8 cellular contexts compared by ENCODE assay signal in genomic region chr12:99386907-99387306, GRCh38.
DNase-seq lines count a peak whose midpoint lies in the region; ATAC-seq and TF ChIP-seq lines count a peak whose summit lies in the region.

No MANE protein-coding gene starts in this region.

- no peak overlapping the region for H3K4ac ChIP-seq in H9 (ENCODE audit: low read depth, low read length)

- no peak overlapping the region for H4K91ac ChIP-seq in H9 (ENCODE audit: insufficient read length, low read depth, low read length)

- H2AFZ ChIP-seq in H9 (ENCODE audit: low read length), result no peak overlapping the region

- CTCF ChIA-PET in Calu3 (lab: Charles Lee), result interaction anchor here (0.6 to 1.0 kb wide), 5 partner anchors 12 to 343 kb away, joined by 3 to 9 read pairs (median 6); no protein-coding TSS in a partner anchor

- H3K9me3 ChIP-seq in H9 (ENCODE audit: control insufficient read depth, low read depth, low read length) (no peaks in the 10 kb centered on the region), BE2C (no peaks in the 10 kb centered on the region)

- H3K36me3 Mint-ChIP-seq in Calu3 (ENCODE audit: insufficient read depth, unreplicated experiment) (no peaks in the 10 kb centered on the region), H9 (ENCODE audit: insufficient read depth in 1 of 3, low read depth in 3 of 3) (no peaks in the 10 kb centered on the region)

- no peak overlapping the region for H3K4me2 ChIP-seq in H9 (ENCODE audit: insufficient read depth, insufficient read length, low read length)

- no peak overlapping the region for H3T11ph ChIP-seq in H9 (ENCODE audit: low read length)

- H3K4me3 ChIP-seq in epithelial cell of proximal tubule (ENCODE audit: low read depth, low read length) (no peak overlapping the region), BE2C (ENCODE audit: low read depth, low read length) (no peak overlapping the region)

- DNase-seq in Calu3 (peak; percentile 13), H9 (no peak), NCI-H510A treated with DMSO at 0.1 percent for 48 hours (lab: John Stamatoyannopoulos, UW) (peak; percentile 40), epithelial cell of proximal tubule (ENCODE audit: low read depth) (no peak), BE2C (no peak), Right ventricle myocardium inferior (ENCODE audit: missing footprints) (no peak)
- no peak for DNase-seq in activated CD4-positive, alpha-beta T cell treated with anti-CD3 and anti-CD28 coated beads, Interleukin-2, amount 50 U/mL, for 4 hours

- ATAC-seq in Right ventricle myocardium inferior (no peak), GM21381 (IDR thresholded peaks at IDR 0.05; ENCODE audit: unreplicated experiment) (no peak)

- H2BK15ac ChIP-seq in H9 (ENCODE audit: low read depth, low read length), result no peak overlapping the region

- H3K4me3 Mint-ChIP-seq in Calu3 (ENCODE audit: low read depth, unreplicated experiment), result no peak overlapping the region
- no peak overlapping the region for H3K4me3 Mint-ChIP-seq in H9

- H3K4me1 ChIP-seq in H9 (ENCODE audit: insufficient read depth, low read length) (0 out of 2 replicates have a peak, but pooled peaks cover 2% of the 10 kb centered on the region), BE2C (no peaks in the 10 kb centered on the region)

- no peak overlapping the region for H4K8ac ChIP-seq in H9 (replicated peaks; ENCODE audit: insufficient read length, low read depth, low read length)

- H3K4me1 Mint-ChIP-seq in Calu3 (ENCODE audit: low read depth, unreplicated experiment) (peaks cover 2% of the 10 kb centered on the region), H9 (peaks cover 8 to 10% of the 10 kb centered on the region in 2 experiments)

- H3K56ac ChIP-seq in H9 (ENCODE audit: insufficient read length, low read depth, low read length), result no peak overlapping the region

- no peak overlapping the region for H2BK5ac ChIP-seq in H9 (ENCODE audit: insufficient read length, low read length)

- H3K18ac ChIP-seq in H9 (ENCODE audit: insufficient read length, low read depth, low read length), result no peak overlapping the region

- H3K27ac ChIP-seq in H9 (ENCODE audit: insufficient read length, low read depth, low read length), result no peak overlapping the region

- no peak overlapping the region for H2BK20ac ChIP-seq in H9 (ENCODE audit: low read depth, low read length, poor library complexity, severe bottlenecking)

- no peaks in the 10 kb centered on the region for H3K23me2 ChIP-seq in H9 (ENCODE audit: insufficient read length, low read depth, low read length, poor library complexity, severe bottlenecking)

- no peak overlapping the region for H2BK120ac ChIP-seq in H9 (ENCODE audit: low read depth, low read length, poor library complexity, severe bottlenecking)

- BruUV-seq in Calu3 (replicated peaks; lab: Mats Ljungman, UMichigan), result no TSS peak

- TF ChIP-seq CTCF in Calu3 (IDR thresholded peaks at IDR 0.05; ENCODE audit: unreplicated experiment) (peak; percentile 29), H9 (conservative IDR thresholded peaks at IDR 0.05) (peak; percentile 82), epithelial cell of proximal tubule (conservative IDR thresholded peaks at IDR 0.05; ENCODE audit: low read depth, low read length) (peak; percentile 72), BE2C (IDR thresholded peaks at IDR 0.05; ENCODE audit: low read depth, low read length) (no peak)

- H2AK5ac ChIP-seq in H9 (ENCODE audit: insufficient read length, low read length), result no peak overlapping the region

- no peaks in the 10 kb centered on the region for H3K79me1 ChIP-seq in H9 (ENCODE audit: insufficient read depth, low read depth, low read length, poor library complexity, severe bottlenecking)

- no peak overlapping the region for H3K14ac ChIP-seq in H9 (ENCODE audit: insufficient read depth, low read length)

- intact Hi-C loops in Calu3 (cut with micrococcal nuclease; ENCODE audit: unreplicated experiment) (loop anchor here (2.0 kb wide), 1 partner anchor 272 kb away; no protein-coding TSS in a partner anchor), Right ventricle myocardium inferior (cut with DNase I) (no loop called here)

- no peaks in the 10 kb centered on the region for H3K79me2 ChIP-seq in H9 (ENCODE audit: insufficient read depth, low read length)

- no peak overlapping the region for H4K5ac ChIP-seq in H9 (ENCODE audit: insufficient read length, low read depth, low read length)

- H3K9me3 Mint-ChIP-seq in Calu3 (ENCODE audit: low read depth, unreplicated experiment) (no peaks in the 10 kb centered on the region), H9 (no peaks in the 10 kb centered on the region)

- H3K27ac Mint-ChIP-seq in Calu3 (ENCODE audit: unreplicated experiment) (no peak overlapping the region), H9 (no peak overlapping the region)

- no peak overlapping the region for H3K23ac ChIP-seq in H9 (ENCODE audit: insufficient read length, low read depth, low read length)

- H2BK12ac ChIP-seq in H9 (ENCODE audit: insufficient read length, low read depth, low read length), result no peak overlapping the region

- no peaks in the 10 kb centered on the region for H3K27me3 ChIP-seq in H9 (ENCODE audit: insufficient read depth, low read length)
- H3K27me3 ChIP-seq in BE2C, result no peaks in the 10 kb centered on the region

- WGBS in H9 (ENCODE audit: extremely low coverage, insufficient read length, low lambda C conversion rate), result no CpG with 5 or more reads among the region's 2 CpGs

- no peaks in the 10 kb centered on the region for H4K20me1 ChIP-seq in H9 (ENCODE audit: control insufficient read depth, insufficient read depth, insufficient read length)

- no peaks in the 10 kb centered on the region for H3K27me3 Mint-ChIP-seq in Calu3 (ENCODE audit: unreplicated experiment)
- no peaks in the 10 kb centered on the region for H3K27me3 Mint-ChIP-seq in H9 (ENCODE audit: low read depth)

- H3K36me3 ChIP-seq in BE2C, result no peaks in the 10 kb centered on the region

- no peak overlapping the region for H3K9ac ChIP-seq in H9 (ENCODE audit: extremely low read depth, insufficient read length, low read length)

Comparison
In these comparisons a context has a peak if more than half of its experiments do, and no peak if none do; other contexts are left out.
1. DNase-seq: peak in Calu3 (single experiment) and NCI-H510A treated with DMSO at 0.1 percent for 48 hours (single experiment); none in H9 (single experiment), epithelial cell of proximal tubule (single experiment), BE2C (single experiment), Right ventricle myocardium inferior (single experiment) and activated CD4-positive, alpha-beta T cell treated with anti-CD3 and anti-CD28 coated beads, Interleukin-2, amount 50 U/mL, for 4 hours (0 of 2).